Comparison of ENCODE assay signal across 8 cellular contexts in the genomic region with DNA sequence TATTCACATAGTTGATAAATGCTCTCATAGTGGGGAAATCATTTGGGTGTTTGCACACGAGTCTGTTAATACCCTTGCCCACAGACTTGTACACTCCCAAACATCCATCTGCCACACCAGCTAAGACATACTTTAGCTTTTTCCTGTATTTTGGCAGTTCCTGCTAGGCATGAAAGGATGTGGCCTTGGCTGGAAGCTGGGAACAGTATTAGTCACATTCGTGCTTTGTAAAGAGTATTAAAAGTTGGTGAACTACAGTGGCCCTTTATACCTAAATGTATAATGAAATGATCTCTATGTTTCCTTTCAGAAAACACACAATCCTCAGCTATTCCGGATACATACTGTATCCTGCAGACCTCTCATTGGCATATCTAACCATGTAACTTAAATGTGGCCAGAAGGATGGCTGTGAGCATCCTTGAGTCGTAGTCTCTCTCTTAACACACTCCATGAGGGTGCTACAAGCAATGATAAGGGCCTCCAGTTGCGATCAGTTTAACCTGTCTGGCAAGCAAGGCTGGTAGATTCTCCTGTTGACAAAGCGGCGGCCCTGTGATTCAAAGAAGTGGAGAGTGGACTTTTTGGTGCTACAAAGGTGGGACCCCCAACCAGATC. TPM values are rescaled to one million over a fixed set of nuclear protein-coding genes. Genes with fewer than 3 reads are reported as not detected.
DNase-seq lines count a peak whose midpoint lies in the region; ATAC-seq lines count a peak whose summit lies in the region.

No MANE protein-coding gene starts in this region.

- H3K27me3 ChIP-seq in thymus (ENCODE audit: control insufficient read depth, insufficient read depth) = no peaks in the 10 kb centered on the region

- peak overlapping the region; percentile 88 for H3K4me3 Mint-ChIP-seq in activated CD4-positive, alpha-beta T cell treated with anti-CD3 and anti-CD28 coated beads, Interleukin-2, amount 10 ng/mL, durations not matched to agents 24 days and 14 days
- peak overlapping the region; percentile 97 for H3K4me3 Mint-ChIP-seq in activated naive CD8-positive, alpha-beta T cell
- H3K4me3 Mint-ChIP-seq in immature natural killer cell = peak overlapping the region; percentile 91 to 98 (median 95)

- WGBS in thymus = 79% methylated on average over 7 of the region's 7 CpGs

- no peak for ATAC-seq in sciatic nerve

- intact Hi-C loops in activated CD4-positive, alpha-beta T cell treated with anti-CD3 and anti-CD28 coated beads, Interleukin-2, amount 10 ng/mL, durations not matched to agents 24 days and 14 days (cut with micrococcal nuclease) = loop anchor here (5.0 to 10.0 kb wide), 2 partner anchors 115 to 447 kb away; a partner anchor contains a TSS
- intact Hi-C loops in sciatic nerve (cut with DNase I) = no loop called here

- H3K36me3 Mint-ChIP-seq in activated CD4-positive, alpha-beta T cell treated with anti-CD3 and anti-CD28 coated beads, Interleukin-2, amount 10 ng/mL, durations not matched to agents 24 days and 14 days (ENCODE audit: low read depth) = peaks cover 32% of the 10 kb centered on the region
- no peaks in the 10 kb centered on the region for H3K36me3 Mint-ChIP-seq in activated naive CD8-positive, alpha-beta T cell
- H3K36me3 Mint-ChIP-seq in immature natural killer cell = peaks cover 9 to 26% (median 11%) of the 10 kb centered on the region in 3 donors

- H3K36me3 ChIP-seq in thymus (ENCODE audit: control insufficient read depth, insufficient read depth) = peaks cover 30% of the 10 kb centered on the region

- H3K27ac ChIP-seq in thymus (ENCODE audit: low read depth) = peak overlapping the region; percentile 98

- peak overlapping the region; percentile 93 for H3K27ac Mint-ChIP-seq in activated CD4-positive, alpha-beta T cell treated with anti-CD3 and anti-CD28 coated beads, Interleukin-2, amount 10 ng/mL, durations not matched to agents 24 days and 14 days
- peak overlapping the region; percentile 97 for H3K27ac Mint-ChIP-seq in activated naive CD8-positive, alpha-beta T cell
- H3K27ac Mint-ChIP-seq in immature natural killer cell = peak overlapping the region; percentile 95 to 99 (median 98)

- no peaks in the 10 kb centered on the region for H3K9me3 ChIP-seq in thymus (ENCODE audit: control insufficient read depth)

- peaks cover 40% of the 10 kb centered on the region for H3K4me1 Mint-ChIP-seq in activated CD4-positive, alpha-beta T cell treated with anti-CD3 and anti-CD28 coated beads, Interleukin-2, amount 10 ng/mL, durations not matched to agents 24 days and 14 days
- peaks cover 51% of the 10 kb centered on the region for H3K4me1 Mint-ChIP-seq in activated naive CD8-positive, alpha-beta T cell (ENCODE audit: low read depth)
- H3K4me1 Mint-ChIP-seq in immature natural killer cell = peaks cover 53 to 62% of the 10 kb centered on the region in 2 donors

- H3K9me3 Mint-ChIP-seq in activated CD4-positive, alpha-beta T cell treated with anti-CD3 and anti-CD28 coated beads, Interleukin-2, amount 10 ng/mL, durations not matched to agents 24 days and 14 days = peaks cover 9% of the 10 kb centered on the region
- no peaks in the 10 kb centered on the region for H3K9me3 Mint-ChIP-seq in activated naive CD8-positive, alpha-beta T cell (ENCODE audit: low read depth)
- H3K9me3 Mint-ChIP-seq in immature natural killer cell = no peaks in the 10 kb centered on the region

- peaks cover 5% of the 10 kb centered on the region for H3K27me3 Mint-ChIP-seq in activated CD4-positive, alpha-beta T cell treated with anti-CD3 and anti-CD28 coated beads, Interleukin-2, amount 10 ng/mL, durations not matched to agents 24 days and 14 days
- H3K27me3 Mint-ChIP-seq in activated naive CD8-positive, alpha-beta T cell = no peaks in the 10 kb centered on the region
- H3K27me3 Mint-ChIP-seq in immature natural killer cell (ENCODE audit: low read depth in 3 of 3) = peaks cover 0 to 10% (median 4%) of the 10 kb centered on the region in 3 donors

- H3K4me3 ChIP-seq in thymus (ENCODE audit: low read length) = peak overlapping the region; percentile 92

- DNase-seq in activated CD4-positive, alpha-beta T cell treated with anti-CD3 and anti-CD28 coated beads, Interleukin-2, amount 10 ng/mL, durations not matched to agents 24 days and 14 days = no peak
- DNase-seq in activated CD4-positive, alpha-beta T cell treated with anti-CD3 and anti-CD28 coated beads for 4 hours = no peak
- peak in 1 of 3 donors; percentile 7 for DNase-seq in immature natural killer cell
- no peak for DNase-seq in sciatic nerve (ENCODE audit: low spot score)
- DNase-seq in SHP77 treated with DMSO at 0.1 percent for 48 hours (lab: John Stamatoyannopoulos, UW) = no peak
- DNase-seq in activated CD8-positive, alpha-beta memory T cell treated with anti-CD3 and anti-CD28 coated beads, Interleukin-2, amount 50 U/mL, for 4 hours = no peak

- peaks cover 18% of the 10 kb centered on the region for H3K4me1 ChIP-seq in thymus (ENCODE audit: control insufficient read depth, insufficient read depth, low read length)

RNA-seq across cellular contexts. Expression of a gene that starts 1.5 kb away (rescaled TPM):
- total RNA-seq in activated CD4-positive, alpha-beta T cell treated with anti-CD3 and anti-CD28 coated beads, Interleukin-2, amount 10 ng/mL, durations not matched to agents 24 days and 14 days = 64.3 and 66.4 TPM in 2 replicates
- 10 to 100 TPM; 22.6 to 39.8 (median 23.6) TPM for polyA plus RNA-seq in immature natural killer cell
- polyA plus RNA-seq in thymus = 67.5 TPM
- total RNA-seq in sciatic nerve = 55.2 TPM

RNA-seq across cellular contexts. Expression of a gene that starts 16.4 kb away (rescaled TPM):
- not detected in 2 replicates for total RNA-seq in activated CD4-positive, alpha-beta T cell treated with anti-CD3 and anti-CD28 coated beads, Interleukin-2, amount 10 ng/mL, durations not matched to agents 24 days and 14 days
- polyA plus RNA-seq in immature natural killer cell (not detected), thymus (8.7 TPM)
- total RNA-seq in sciatic nerve = not detected

RNA-seq across cellular contexts. Expression of a gene that starts 40.7 kb away (rescaled TPM):
- total RNA-seq in activated CD4-positive, alpha-beta T cell treated with anti-CD3 and anti-CD28 coated beads, Interleukin-2, amount 10 ng/mL, durations not matched to agents 24 days and 14 days = not detected in 2 replicates
- polyA plus RNA-seq in immature natural killer cell (not detected), thymus (6.6 TPM)
- 0.31 TPM for total RNA-seq in sciatic nerve
